Comparison of ENCODE assay signal across 20 cellular contexts in genomic region chr2:236668531-236668969, GRCh38.
"Had no signal": no experiment of that assay in that cellular context is flagged by ENCODE, and none has a peak within 500 bp of the region (broad histone marks: within the 10 kb centered on the region; RNA-seq: fewer than 3 reads in every experiment).

No MANE protein-coding gene starts in this region.

- H3K27ac ChIP-seq: body of pancreas, epithelial cell of prostate, left ventricle myocardium inferior, parathyroid adenoma, right lobe of liver, SK-N-MC, transverse colon, uterus, VCaP had no signal

- H3K4me3 ChIP-seq: body of pancreas, left ventricle myocardium inferior, right lobe of liver, SK-N-MC, transverse colon, uterus had no signal

- H2AFZ ChIP-seq: parathyroid adenoma had no signal

- H3K36me3 ChIP-seq: left ventricle myocardium inferior, right lobe of liver, transverse colon, uterus had no signal

- H3K9me3 ChIP-seq: body of pancreas, right lobe of liver, transverse colon, uterus had no signal

- H3K27me3 ChIP-seq: body of pancreas, right lobe of liver, transverse colon, uterus had no signal

- DNase-seq: activated CD4-positive, alpha-beta T cell treated with anti-CD3 and anti-CD28 coated beads for 4 hours; activated CD4-positive, alpha-beta T cell treated with anti-CD3 and anti-CD28 coated beads, Interleukin-2, amount 50 U/mL, for 4 hours; activated naive CD4-positive, alpha-beta T cell treated with Interleukin-2 at 50 U/mL for 16 hours; activated T-cell treated with anti-CD3 and anti-CD28 coated beads, Interleukin-2, amount 50 U/mL, for 48 hours; aorta; body of pancreas; dermis blood vessel endothelial cell; effector CD8-positive, alpha-beta T cell; left ventricle myocardium inferior; naive thymus-derived CD4-positive, alpha-beta T cell; nucleus accumbens; right lobe of liver; stimulated activated CD4-positive, alpha-beta T cell treated with anti-CD3 and anti-CD28 coated beads, Interleukin-4, amount 100 ng/mL, for 1 hour; substantia nigra; transverse colon; uterus had no signal

- ATAC-seq: body of pancreas; naive thymus-derived CD4-positive, alpha-beta T cell; right lobe of liver had no signal

- H3K79me2 ChIP-seq: parathyroid adenoma had no signal

- H3K4me1 ChIP-seq: body of pancreas, parathyroid adenoma, right lobe of liver, uterus had no signal

- H3K9ac ChIP-seq: parathyroid adenoma had no signal
